In genomic region chr11:118264568-118265470, GRCh38 we compare ENCODE assay signal across 9 cellular contexts. TPM values are rescaled to one million over a fixed set of nuclear protein-coding genes. Genes with fewer than 3 reads are reported as not detected.
DNase-seq lines count a peak whose midpoint lies in the region; ATAC-seq and TF ChIP-seq lines count a peak whose summit lies in the region.
"Had no signal": no experiment of that assay in that cellular context is flagged by ENCODE, and none has a peak within 500 bp of the region (broad histone marks: within the 10 kb centered on the region; RNA-seq: fewer than 3 reads in every experiment).

No MANE protein-coding gene starts in this region.

- peak overlapping the region in 7 of 12 donors; percentile 7 to 69 (median 46) for H3K27ac ChIP-seq in heart left ventricle
- peak overlapping the region; percentile 96 for H3K27ac ChIP-seq in mammary epithelial cell (ENCODE audit: insufficient read depth, low read depth, low read length)
- H3K27ac ChIP-seq in urinary bladder (ENCODE audit: low read depth): peak overlapping the region; percentile 65

- CTCF ChIA-PET in mammary epithelial cell (lab: Charles Lee; ENCODE audit: low non-redundant PET): interaction anchor here (0.5 to 0.8 kb wide), 2 partner anchors 84 to 137 kb away, joined by 3 read pairs; no protein-coding TSS in a partner anchor
- CTCF ChIA-PET in GM10248 (lab: Yijun Ruan, JAX): interaction anchor here (0.6 to 1.8 kb wide), 7 partner anchors 8 to 67 kb away, joined by 3 to 6 read pairs (median 4); no protein-coding TSS in a partner anchor

- DNase-seq in heart left ventricle (no peak), left ventricle myocardium superior (no peak), mammary epithelial cell (no peak), mucosa of descending colon (no peak), GM10248 (ENCODE audit: extremely low spot score) (no peak), NOMO-1 treated with DMSO at 0.1 percent for 48 hours (lab: John Stamatoyannopoulos, UW; ENCODE audit: unreplicated experiment) (no peak)
- no peak for DNase-seq in stimulated activated CD4-positive, alpha-beta T cell treated with anti-CD3 and anti-CD28 coated beads, Interleukin-4, amount 100 ng/mL, for 24 hours
- DNase-seq: C1 segment of cervical spinal cord had no signal

- TSS peak; percentile 69 for BruUV-seq in mammary epithelial cell (replicated peaks; lab: Mats Ljungman, UMichigan)

- POLR2A ChIA-PET in GM10248 (lab: Yijun Ruan, JAX): no interaction called here

- TF ChIP-seq POLR2A in heart left ventricle (IDR thresholded peaks at IDR 0.05): no peak

- peaks cover 47% of the 10 kb centered on the region for H3K79me2 ChIP-seq in mammary epithelial cell (ENCODE audit: insufficient read depth, low read length)

- no peak for ATAC-seq in heart left ventricle
- no peak for ATAC-seq in left ventricle myocardium superior
- ATAC-seq in mucosa of descending colon: peak; percentile 14

- peak overlapping the region in 11 of 12 donors; percentile 11 to 59 (median 48) for H3K4me3 ChIP-seq in heart left ventricle
- peak overlapping the region; percentile 59 to 91 (median 78) for H3K4me3 ChIP-seq in mammary epithelial cell (replicated peaks in 1 of 3; ENCODE audit: insufficient read depth in 1 of 3, low read depth in 2 of 3, low read length in 3 of 3)
- H3K4me3 ChIP-seq in mucosa of descending colon: no peak overlapping the region
- peak overlapping the region; percentile 28 for H3K4me3 ChIP-seq in urinary bladder (ENCODE audit: low read depth, low read length)

- no peaks in the 10 kb centered on the region for H3K9me3 ChIP-seq in heart left ventricle
- no peaks in the 10 kb centered on the region for H3K9me3 ChIP-seq in mammary epithelial cell (replicated peaks; ENCODE audit: insufficient read depth, low read length)
- H3K9me3 ChIP-seq in mucosa of descending colon: no peaks in the 10 kb centered on the region

- peak overlapping the region; percentile 97 for H3K9ac ChIP-seq in mammary epithelial cell (ENCODE audit: insufficient read depth, low read length)

- in situ Hi-C loops in mammary epithelial cell (cut with MboI; ENCODE audit: low sequenced_read_pairs in 2 of 2): no loop called here

- TF ChIP-seq CTCF in heart left ventricle (IDR thresholded peaks at IDR 0.05): no peak
- no peak for TF ChIP-seq CTCF in mammary epithelial cell (conservative IDR thresholded peaks at IDR 0.05 in 1 of 2, IDR thresholded peaks at IDR 0.05 in 1 of 2; ENCODE audit: extremely low read depth in 1 of 2, insufficient read depth in 1 of 2, low read depth in 1 of 2, low read length in 2 of 2)
- TF ChIP-seq CTCF in mucosa of descending colon (IDR thresholded peaks at IDR 0.05): no peak
- TF ChIP-seq CTCF in GM10248 (IDR thresholded peaks at IDR 0.05; ENCODE audit: control extremely low read depth, extremely low read depth, low read depth, missing control alignments): no peak

- dilution Hi-C loops in mammary epithelial cell (cut with HindIII; ENCODE audit: low sequenced_read_pairs): no loop called here

- intact Hi-C loops in heart left ventricle (cut with DNase I): no loop called here
- intact Hi-C loops in left ventricle myocardium superior (cut with micrococcal nuclease): no loop called here
- intact Hi-C loops in mammary epithelial cell (cut with micrococcal nuclease): loop anchor here (1.0 kb wide), 5 partner anchors 13 to 67 kb away; partner anchors contain the start of gene MPZL3
- intact Hi-C loops in mucosa of descending colon (cut with DNase I, micrococcal nuclease): loop anchor here in 1 of 2 donors (5.0 kb wide), 1 partner anchor 63 kb away; no protein-coding TSS in a partner anchor

- H4K20me1 ChIP-seq in mammary epithelial cell (ENCODE audit: insufficient read depth, low read length): no peaks in the 10 kb centered on the region

- H3K4me1 ChIP-seq in heart left ventricle: peaks cover 0 to 24% (median 0%) of the 10 kb centered on the region in 12 donors
- peaks cover 48% of the 10 kb centered on the region for H3K4me1 ChIP-seq in mammary epithelial cell (ENCODE audit: insufficient read depth, low read length)
- peaks cover 16% of the 10 kb centered on the region for H3K4me1 ChIP-seq in mucosa of descending colon (ENCODE audit: low read depth)
- no peaks in the 10 kb centered on the region for H3K4me1 ChIP-seq in urinary bladder (ENCODE audit: insufficient read depth)

- H3K36me3 ChIP-seq in heart left ventricle (peaks cover 0 to 7% (median 0%) of the 10 kb centered on the region in 9 donors), mammary epithelial cell (ENCODE audit: insufficient read depth, low read length) (peaks cover 23% of the 10 kb centered on the region), mucosa of descending colon (ENCODE audit: low read depth) (no peaks in the 10 kb centered on the region), urinary bladder (ENCODE audit: insufficient read depth) (no peaks in the 10 kb centered on the region)

- H3K4me2 ChIP-seq in mammary epithelial cell (ENCODE audit: insufficient read depth, low read depth, low read length): peak overlapping the region; percentile 93

- H2AFZ ChIP-seq in mammary epithelial cell (ENCODE audit: low read depth, low read length): peak overlapping the region; percentile 81

- WGBS in heart left ventricle, 4 donors: 69 to 74% (median 71%) methylated on average over 14 of the region's 14 CpGs
- WGBS in mammary epithelial cell (ENCODE audit: low coverage, missing lambda C conversion rate): 4% methylated on average over 14 of the region's 14 CpGs
- 42% methylated on average over 14 of the region's 14 CpGs for WGBS in urinary bladder

- H3K27me3 ChIP-seq in heart left ventricle (peaks cover 0 to 8% (median 0%) of the 10 kb centered on the region in 9 donors), mammary epithelial cell (ENCODE audit: insufficient read depth, low read length) (no peaks in the 10 kb centered on the region)

RNA-seq across cellular contexts. Expression of gene MPZL2, which starts 0.7 kb away (rescaled TPM):
- total RNA-seq in heart left ventricle (10 to 100 TPM in 7 of 9 donors, 1 to 10 TPM in 2; 8.3 to 29.6 (median 13.2) TPM), left ventricle myocardium superior (11.8 TPM), mammary epithelial cell (10 to 100 TPM; 82.5 to 92.3 TPM), mucosa of descending colon (10 to 100 TPM; 34.4 to 83.1 (median 72.4) TPM), urinary bladder (62.8 TPM)
- polyA plus RNA-seq in heart left ventricle (1 to 10 TPM; 7.4 to 7.7 TPM), mammary epithelial cell (82.9 TPM), urinary bladder (44.2 TPM)
- polyA minus RNA-seq in mammary epithelial cell: 105 TPM

RNA-seq across cellular contexts. Expression of gene MPZL3, which starts 12.7 kb away (rescaled TPM):
- total RNA-seq in heart left ventricle: 1 to 10 TPM; 1.3 to 6.2 (median 3.3) TPM
- polyA plus RNA-seq in heart left ventricle: 1 to 10 TPM; 1.3 to 4.2 TPM
- total RNA-seq in left ventricle myocardium superior: 2.6 TPM
- total RNA-seq in mammary epithelial cell: 10 to 100 TPM; 10.9 to 25.7 TPM
- 4.3 TPM for polyA plus RNA-seq in mammary epithelial cell
- polyA minus RNA-seq in mammary epithelial cell: 25.3 TPM
- total RNA-seq in mucosa of descending colon: 10 to 100 TPM in 1 of 3 donors, 1 to 10 TPM in 2; 4.9 to 19.6 (median 9.0) TPM
- 4.7 TPM for total RNA-seq in urinary bladder
- polyA plus RNA-seq in urinary bladder: 1.4 TPM

RNA-seq across cellular contexts. Expression of gene CD3E, which starts 39.7 kb away (rescaled TPM):
- total RNA-seq in heart left ventricle: 10 to 100 TPM in 1 of 9 donors, 1 to 10 TPM in 1, under 1 TPM in 6, not detected in 1; 0.17 to 12.0 (median 0.57) TPM
- polyA plus RNA-seq in heart left ventricle: under 1 TPM; 0.25 to 0.38 TPM
- 1.1 TPM for total RNA-seq in left ventricle myocardium superior
- not detected for total RNA-seq in mammary epithelial cell
- polyA plus RNA-seq in mammary epithelial cell: not detected
- polyA minus RNA-seq in mammary epithelial cell: not detected
- 1 to 10 TPM; 6.3 to 9.7 (median 9.7) TPM for total RNA-seq in mucosa of descending colon
- 0.32 TPM for total RNA-seq in urinary bladder
- 3.6 TPM for polyA plus RNA-seq in urinary bladder

RNA-seq across cellular contexts. Expression of gene JAML, which starts 40.0 kb away (rescaled TPM):
- total RNA-seq in heart left ventricle: 10 to 100 TPM in 2 of 9 donors, 1 to 10 TPM in 6, under 1 TPM in 1; 0.90 to 18.4 (median 2.0) TPM
- polyA plus RNA-seq in heart left ventricle: 1 to 10 TPM; 1.4 to 1.6 TPM
- total RNA-seq in left ventricle myocardium superior: 4.5 TPM
- not detected for total RNA-seq in mammary epithelial cell
- polyA plus RNA-seq in mammary epithelial cell: not detected
- not detected for polyA minus RNA-seq in mammary epithelial cell
- 10 to 100 TPM in 1 of 3 donors, 1 to 10 TPM in 2; 7.5 to 15.0 (median 7.7) TPM for total RNA-seq in mucosa of descending colon
- 6.5 TPM for total RNA-seq in urinary bladder
- polyA plus RNA-seq in urinary bladder: 6.0 TPM

Comparison
In these comparisons a context has a peak if more than half of its experiments do, and no peak if none do; other contexts are left out.
1. H3K27ac ChIP-seq: peak in every context shown above with its lines; median percentile 96 in mammary epithelial cell; 65 in urinary bladder; 46 in heart left ventricle.